ENCODE assay signal across 16 cellular contexts in the genomic region with DNA sequence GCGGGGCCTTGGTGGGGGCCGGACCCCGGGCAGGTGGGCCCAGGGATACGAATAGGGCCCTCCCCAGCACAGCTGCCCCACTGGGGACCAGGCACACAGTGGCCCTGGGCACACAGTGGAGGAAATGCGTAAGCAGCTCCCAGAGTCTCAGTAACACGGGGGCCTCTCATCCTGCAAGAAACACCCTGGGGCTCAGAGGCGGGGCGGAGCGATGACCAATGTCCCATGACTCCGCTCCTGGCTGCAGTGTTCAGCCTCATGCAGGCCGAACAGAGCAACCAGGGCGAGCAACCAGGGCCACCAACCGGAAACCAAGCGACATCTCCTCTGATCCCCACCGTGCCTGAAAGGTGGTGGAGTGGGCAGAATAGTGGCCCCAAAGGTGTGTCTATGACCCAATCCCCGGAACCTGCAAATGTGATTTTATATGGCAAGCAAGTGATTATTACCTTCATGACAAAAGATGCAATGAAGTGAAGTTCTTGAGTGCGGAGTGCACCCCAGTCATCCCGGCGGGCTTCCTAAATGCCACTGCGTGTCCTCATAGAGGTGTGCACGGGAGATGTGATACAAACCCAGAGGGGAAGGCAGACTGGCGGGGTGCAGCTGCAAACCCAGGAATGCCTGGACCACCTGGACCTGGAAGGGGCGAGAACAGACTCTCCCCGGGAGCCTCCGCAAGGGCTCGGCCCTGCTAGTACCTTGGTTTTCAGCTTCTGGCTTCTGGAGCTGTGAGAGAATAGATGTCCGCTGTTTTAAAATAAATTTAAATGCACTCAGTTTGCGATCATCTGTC. TPM values are rescaled to one million over a fixed set of nuclear protein-coding genes. Genes with fewer than 3 reads are reported as not detected.
"Had no signal": no experiment of that assay in that cellular context is flagged by ENCODE, and none has a peak within 500 bp of the region (broad histone marks: within the 10 kb centered on the region; RNA-seq: fewer than 3 reads in every experiment).

No MANE protein-coding gene starts in this region.

- H2AFZ ChIP-seq: parathyroid adenoma had no signal

- H3K27ac ChIP-seq: adrenal gland, parathyroid adenoma had no signal

- H3K36me3 ChIP-seq: adrenal gland had no signal

- H3K9me3 ChIP-seq: adrenal gland had no signal

- H3K4me3 Mint-ChIP-seq: activated naive CD4-positive, alpha-beta T cell treated with anti-CD3 and anti-CD28 coated beads, Interleukin-2, amount 10 ng/mL, durations not matched to agents 7 days and 5 days; neural crest cell; T-cell had no signal

- H3K4me3 ChIP-seq: adrenal gland had no signal

- ATAC-seq: T-cell had no signal

- H3K27ac Mint-ChIP-seq: activated naive CD4-positive, alpha-beta T cell treated with anti-CD3 and anti-CD28 coated beads, Interleukin-2, amount 10 ng/mL, durations not matched to agents 7 days and 5 days; activated T-helper 2 cell treated with anti-CD3 and anti-CD28 coated beads, Interferon-gamma antibody, Interleukin-2, Interleukin-4, amounts not matched to agents 10 μg/mL and 5 μg/mL and 100 μg/mL, durations not matched to agents 14 hours and 24 hours and 36 hours; T-cell had no signal

- H3K9me3 Mint-ChIP-seq: activated naive CD4-positive, alpha-beta T cell treated with anti-CD3 and anti-CD28 coated beads, Interleukin-2, amount 10 ng/mL, durations not matched to agents 7 days and 5 days; activated T-helper 2 cell treated with anti-CD3 and anti-CD28 coated beads, Interferon-gamma antibody, Interleukin-2, Interleukin-4, amounts not matched to agents 10 μg/mL and 5 μg/mL and 100 μg/mL, durations not matched to agents 14 hours and 24 hours and 36 hours; neural crest cell; T-cell had no signal

- H3K79me2 ChIP-seq: parathyroid adenoma had no signal

- H3K36me3 Mint-ChIP-seq: activated naive CD4-positive, alpha-beta T cell treated with anti-CD3 and anti-CD28 coated beads, Interleukin-2, amount 10 ng/mL, durations not matched to agents 7 days and 5 days; T-cell had no signal

- H3K4me1 ChIP-seq: adrenal gland, parathyroid adenoma had no signal

- DNase-seq: activated CD4-positive, alpha-beta T cell treated with anti-CD3 and anti-CD28 coated beads for 48 hours; activated naive CD4-positive, alpha-beta T cell treated with anti-CD3 and anti-CD28 coated beads, Interleukin-2, amount 10 ng/mL, durations not matched to agents 7 days and 5 days; activated T-cell treated with anti-CD3 and anti-CD28 coated beads for 4 hours; effector CD4-positive, alpha-beta T cell; hippocampal formation; stimulated activated CD4-positive, alpha-beta T cell treated with anti-CD3 and anti-CD28 coated beads, Interleukin-1b, Interleukin-23, amount 100 ng/mL, for 48 hours; stimulated activated naive CD4-positive, alpha-beta T cell; substantia nigra; T-cell; trophoblast cell had no signal

RNA-seq across cellular contexts. Expression of gene EBF3, which starts 50.1 kb away (rescaled TPM):
- total RNA-seq: activated T-helper 2 cell treated with anti-CD3 and anti-CD28 coated beads, Interferon-gamma antibody, Interleukin-2, Interleukin-4, amounts not matched to agents 10 μg/mL and 5 μg/mL and 100 μg/mL, durations not matched to agents 14 hours and 24 hours and 36 hours; kidney epithelial cell; liver; T-cell had no signal
